In the genomic region with DNA sequence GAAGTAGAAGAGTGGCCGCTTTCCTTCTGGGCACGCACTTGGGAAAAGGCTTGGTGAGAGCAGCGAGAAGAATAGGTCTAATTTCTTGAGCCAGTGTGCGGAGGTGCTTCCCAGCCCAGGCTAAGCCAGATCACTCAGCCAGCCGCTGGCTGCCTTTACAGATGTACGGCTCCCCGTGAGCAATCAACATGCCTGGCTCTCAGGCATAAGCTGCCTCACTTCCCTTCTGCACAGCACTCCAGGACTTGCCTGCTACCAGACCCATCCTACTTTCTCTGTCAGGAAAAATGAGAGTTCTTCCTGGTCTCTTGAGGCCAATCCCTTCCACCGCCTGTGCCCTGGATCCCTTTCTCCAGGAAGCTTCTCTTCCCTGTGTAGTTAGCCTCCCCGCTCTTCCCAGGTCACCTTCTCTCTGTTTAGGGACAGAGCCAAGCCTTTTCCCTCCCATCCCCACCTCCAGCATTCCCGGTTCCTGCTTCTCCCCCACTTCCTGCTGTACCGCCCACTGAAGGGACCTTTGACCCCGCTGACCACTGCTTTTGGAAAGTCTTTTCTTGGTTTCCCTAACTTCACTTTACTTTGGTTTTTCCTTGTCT, we compare ENCODE assay signal across 8 cellular contexts. TPM values are rescaled to one million over a fixed set of nuclear protein-coding genes. Genes with fewer than 3 reads are reported as not detected.
DNase-seq lines count a peak whose midpoint lies in the region; ATAC-seq and TF ChIP-seq lines count a peak whose summit lies in the region.

No MANE protein-coding gene starts in this region.

- 31% methylated on average over 12 of the region's 12 CpGs for WGBS in liver

- H4K20me1 ChIP-seq in HCT116 (ENCODE audit: insufficient read depth), result no peaks in the 10 kb centered on the region

- TF ChIP-seq RAD21 in HCT116 (IDR thresholded peaks at IDR 0.05; ENCODE audit: low read depth), result no peak
- TF ChIP-seq RAD21 in liver (IDR thresholded peaks at IDR 0.05), result peak; percentile 27 to 43

- no peaks in the 10 kb centered on the region for H3K9me2 ChIP-seq in HCT116 (ENCODE audit: insufficient read depth)

- H3K36me3 ChIP-seq in HCT116 (ENCODE audit: control insufficient read depth in 1 of 2, insufficient read depth in 2 of 2, low read length in 2 of 2), result peaks cover 0 to 3% of the 10 kb centered on the region in 2 experiments; a peak in 1 of 4 replicates
- peaks cover 2 to 16% (median 10%) of the 10 kb centered on the region in 4 donors for H3K36me3 ChIP-seq in liver (ENCODE audit: control insufficient read depth in 4 of 4, insufficient read depth in 3 of 4, low read depth in 1 of 4, low read length in 3 of 4)

- peak overlapping the region; percentile 97 for H3K27ac Mint-ChIP-seq in activated naive CD8-positive, alpha-beta T cell treated with anti-CD3 and anti-CD28 coated beads for 36 hours
- no peak overlapping the region for H3K27ac Mint-ChIP-seq in osteocyte (ENCODE audit: unreplicated experiment)

- DNase-seq in HCT116 (ENCODE audit: low read depth, low spot score) (no peak), medulla oblongata (ENCODE audit: extremely low spot score) (no peak), amniotic stem cell (lab: John Stamatoyannopoulos, UW) (no peak), osteocyte (ENCODE audit: extremely low spot score, unreplicated experiment) (no peak)
- DNase-seq in activated naive CD8-positive, alpha-beta T cell treated with anti-CD3 and anti-CD28 coated beads for 36 hours, result no peak
- no peak for DNase-seq in effector CD8-positive, alpha-beta T cell (lab: John Stamatoyannopoulos, UW)

- H3K9me3 Mint-ChIP-seq in activated naive CD8-positive, alpha-beta T cell treated with anti-CD3 and anti-CD28 coated beads for 36 hours, result no peaks in the 10 kb centered on the region
- H3K9me3 Mint-ChIP-seq in osteocyte (ENCODE audit: unreplicated experiment), result no peaks in the 10 kb centered on the region

- H3K4me2 ChIP-seq in HCT116 (ENCODE audit: low read length), result peak overlapping the region; percentile 76

- POLR2A ChIA-PET in HCT116 (lab: Charles Lee), result no interaction called here

- H3K9me3 ChIP-seq in HCT116 (ENCODE audit: control insufficient read depth in 1 of 2, insufficient read depth in 1 of 2, low read depth in 1 of 2, low read length in 2 of 2) (no peaks in the 10 kb centered on the region), liver (ENCODE audit: control insufficient read depth in 4 of 4, low read length in 3 of 4) (no peaks in the 10 kb centered on the region)

- peaks cover 45% of the 10 kb centered on the region for H3K4me1 Mint-ChIP-seq in activated naive CD8-positive, alpha-beta T cell treated with anti-CD3 and anti-CD28 coated beads for 36 hours
- no peaks in the 10 kb centered on the region for H3K4me1 Mint-ChIP-seq in osteocyte (ENCODE audit: unreplicated experiment)

- H3K79me2 ChIP-seq in HCT116 (ENCODE audit: insufficient read depth, low read length), result peaks cover 14% of the 10 kb centered on the region

- RAD21 ChIA-PET in HCT116 (lab: Charles Lee; ENCODE audit: low non-redundant PET in 1 of 2, low total read pairs in 2 of 2, uncharacterized antibody in 2 of 2, unreplicated experiment in 2 of 2), result no interaction called here

- H3K4me3 Mint-ChIP-seq in activated naive CD8-positive, alpha-beta T cell treated with anti-CD3 and anti-CD28 coated beads for 36 hours, result peak overlapping the region; percentile 96
- no peak overlapping the region for H3K4me3 Mint-ChIP-seq in osteocyte (ENCODE audit: unreplicated experiment)

- no TSS peak for BruUV-seq in HCT116 (replicated peaks; lab: Mats Ljungman, UMichigan)

- H3K9ac ChIP-seq in HCT116 (ENCODE audit: low read length), result peak overlapping the region; percentile 79
- H3K9ac ChIP-seq in liver (ENCODE audit: low read depth in 1 of 2, low read length in 2 of 2), result peak overlapping the region; percentile 43 to 98

- peaks cover 52% of the 10 kb centered on the region for H3K36me3 Mint-ChIP-seq in activated naive CD8-positive, alpha-beta T cell treated with anti-CD3 and anti-CD28 coated beads for 36 hours
- H3K36me3 Mint-ChIP-seq in osteocyte (ENCODE audit: unreplicated experiment), result no peaks in the 10 kb centered on the region

- TF ChIP-seq POLR2A in HCT116 (IDR thresholded peaks at IDR 0.05; ENCODE audit: borderline replicate concordance, extremely low read depth, insufficient read depth, insufficient read length), result no peak

- intact Hi-C loops in HCT116 (cut with micrococcal nuclease), result no loop called here

- peak overlapping the region; percentile 59 to 69 for H3K4me3 ChIP-seq in HCT116 (replicated peaks in 1 of 2; ENCODE audit: low read depth in 1 of 2, low read length in 2 of 2)
- peak overlapping the region; percentile 59 to 82 (median 75) for H3K4me3 ChIP-seq in liver (ENCODE audit: low read depth in 1 of 3, low read length in 3 of 3)

- 0 out of 2 replicates have a peak, but pooled peaks have one; percentile 3 for ATAC-seq in HCT116

- no peaks in the 10 kb centered on the region for H3K27me3 Mint-ChIP-seq in activated naive CD8-positive, alpha-beta T cell treated with anti-CD3 and anti-CD28 coated beads for 36 hours
- no peaks in the 10 kb centered on the region for H3K27me3 Mint-ChIP-seq in osteocyte (ENCODE audit: unreplicated experiment)

- no peak overlapping the region for H2AFZ ChIP-seq in HCT116 (ENCODE audit: low read depth, low read length, poor library complexity, severe bottlenecking)

- peaks cover 8 to 36% of the 10 kb centered on the region in 2 experiments; a peak in 3 of 4 replicates for H3K4me1 ChIP-seq in HCT116 (ENCODE audit: control insufficient read depth in 1 of 2, insufficient read depth in 2 of 2, low read length in 2 of 2)
- H3K4me1 ChIP-seq in liver (ENCODE audit: control insufficient read depth in 4 of 4, insufficient read depth in 4 of 4, low read length in 3 of 4), result peaks cover 6 to 47% (median 28%) of the 10 kb centered on the region in 4 donors

- H3K27ac ChIP-seq in 22Rv1 (peak overlapping the region; percentile 91), HCT116 (ENCODE audit: low read depth, low read length) (peak overlapping the region; percentile 90), liver (ENCODE audit: low read depth in 1 of 2, low read length in 2 of 2) (peak overlapping the region; percentile 84 to 96)

- TF ChIP-seq CTCF in 22Rv1 (IDR thresholded peaks at IDR 0.05) (no peak), HCT116 (IDR thresholded peaks at IDR 0.05 in 2 of 3, conservative IDR thresholded peaks at IDR 0.05 in 1 of 3; ENCODE audit: borderline replicate concordance in 1 of 3, insufficient read depth in 1 of 3, low read depth in 2 of 3, low read length in 2 of 3) (no peak), liver (IDR thresholded peaks at IDR 0.05; ENCODE audit: low read depth, low read length, missing input control) (no peak), osteocyte (IDR thresholded peaks at IDR 0.05) (no peak)

- CTCF ChIA-PET in HCT116 (lab: Charles Lee), result no interaction called here

- H3K27me3 ChIP-seq in HCT116 (ENCODE audit: insufficient read depth, low read length) (no peaks in the 10 kb centered on the region), liver (ENCODE audit: control insufficient read depth in 4 of 4, insufficient read depth in 4 of 4, low read length in 3 of 4) (no peaks in the 10 kb centered on the region)

RNA-seq across cellular contexts. Expression of gene ACTR3C, which starts 1.1 kb away (rescaled TPM):
- 2.0 TPM for total RNA-seq in HCT116 (2021; ENCODE audit: unreplicated experiment)
- polyA plus RNA-seq in HCT116 (2012), result 0.94 and 1.2 TPM in 2 replicates
- 1 to 10 TPM; 2.8 to 3.4 TPM for total RNA-seq in activated naive CD8-positive, alpha-beta T cell treated with anti-CD3 and anti-CD28 coated beads for 36 hours
- 10 to 100 TPM in 1 of 2 donors, 1 to 10 TPM in 1; 3.0 to 61.7 TPM for total RNA-seq in liver
- 10 to 100 TPM; 26.6 to 30.1 TPM for polyA plus RNA-seq in liver
- total RNA-seq in osteocyte, result not detected in 2 replicates

RNA-seq across cellular contexts. Expression of gene LRRC61, which starts 1.3 kb away (rescaled TPM):
- 12.0 TPM for total RNA-seq in HCT116 (2021; ENCODE audit: unreplicated experiment)
- polyA plus RNA-seq in HCT116 (2012), result 13.4 and 14.7 TPM in 2 replicates
- 10 to 100 TPM; 23.5 to 26.1 TPM for total RNA-seq in activated naive CD8-positive, alpha-beta T cell treated with anti-CD3 and anti-CD28 coated beads for 36 hours
- total RNA-seq in liver, result 10 to 100 TPM; 12.0 to 17.2 TPM
- 10 to 100 TPM; 13.9 to 21.0 TPM for polyA plus RNA-seq in liver
- total RNA-seq in osteocyte, result not detected in 2 replicates

RNA-seq across cellular contexts. Expression of gene RARRES2, which starts 17.0 kb away (rescaled TPM):
- total RNA-seq in HCT116 (2021; ENCODE audit: unreplicated experiment) (2.1 TPM), liver (100 to 1,000 TPM; 149 to 437 TPM), osteocyte (not detected in 2 replicates)
- 0.22 and 0.25 TPM in 2 replicates for polyA plus RNA-seq in HCT116 (2012)
- total RNA-seq in activated naive CD8-positive, alpha-beta T cell treated with anti-CD3 and anti-CD28 coated beads for 36 hours, result not detected
- polyA plus RNA-seq in liver, result 1,000 to 10,000 TPM; 1,248 to 1,915 TPM

RNA-seq across cellular contexts. Expression of gene REPIN1, which starts 44.2 kb away (rescaled TPM):
- total RNA-seq in HCT116 (2021; ENCODE audit: unreplicated experiment), result 106 TPM
- polyA plus RNA-seq in HCT116 (2012), result 75.0 and 81.3 TPM in 2 replicates
- total RNA-seq in activated naive CD8-positive, alpha-beta T cell treated with anti-CD3 and anti-CD28 coated beads for 36 hours, result 10 to 100 TPM; 54.7 to 55.1 TPM
- total RNA-seq in liver, result 100 to 1,000 TPM in 1 of 2 donors, 10 to 100 TPM in 1; 44.4 to 118 TPM
- 10 to 100 TPM; 17.1 to 65.8 TPM for polyA plus RNA-seq in liver
- 66.3 and 72.9 TPM in 2 replicates for total RNA-seq in osteocyte

RNA-seq across cellular contexts. Expression of gene ZNF775, which starts 54.7 kb away (rescaled TPM):
- 4.5 TPM for total RNA-seq in HCT116 (2021; ENCODE audit: unreplicated experiment)
- polyA plus RNA-seq in HCT116 (2012), result 2.6 and 3.0 TPM in 2 replicates
- 1 to 10 TPM; 3.7 to 4.0 TPM for total RNA-seq in activated naive CD8-positive, alpha-beta T cell treated with anti-CD3 and anti-CD28 coated beads for 36 hours
- total RNA-seq in liver, result 1 to 10 TPM in 1 of 2 donors, under 1 TPM in 1; 0.33 to 3.1 TPM
- under 1 TPM; 0.08 to 0.72 TPM for polyA plus RNA-seq in liver
- 5.9 and 8.0 TPM in 2 replicates for total RNA-seq in osteocyte

Comparison
In these comparisons a context has a peak if more than half of its experiments do, and no peak if none do; other contexts are left out.
1. RNA of gene LRRC61, which starts 1.3 kb away (total RNA-seq): 23.5 to 26.1 TPM in activated naive CD8-positive, alpha-beta T cell treated with anti-CD3 and anti-CD28 coated beads for 36 hours, 12.0 to 17.2 TPM in liver and 12.0 TPM in HCT116 (single experiment); not detected in osteocyte; every median in the first group is over 10 times any median in the second.
2. RNA of gene RARRES2, which starts 17.0 kb away (total RNA-seq): 149 to 437 TPM in liver; 2.1 TPM in HCT116 (single experiment), not detected in osteocyte and not detected in activated naive CD8-positive, alpha-beta T cell treated with anti-CD3 and anti-CD28 coated beads for 36 hours; every median in the first group is over 10 times any median in the second.
3. Peak in every context shown above with its lines, with median percentiles within 50 percentile points of each other: H3K27ac ChIP-seq.